Comparison of ENCODE assay signal across 8 cellular contexts in the genomic region with DNA sequence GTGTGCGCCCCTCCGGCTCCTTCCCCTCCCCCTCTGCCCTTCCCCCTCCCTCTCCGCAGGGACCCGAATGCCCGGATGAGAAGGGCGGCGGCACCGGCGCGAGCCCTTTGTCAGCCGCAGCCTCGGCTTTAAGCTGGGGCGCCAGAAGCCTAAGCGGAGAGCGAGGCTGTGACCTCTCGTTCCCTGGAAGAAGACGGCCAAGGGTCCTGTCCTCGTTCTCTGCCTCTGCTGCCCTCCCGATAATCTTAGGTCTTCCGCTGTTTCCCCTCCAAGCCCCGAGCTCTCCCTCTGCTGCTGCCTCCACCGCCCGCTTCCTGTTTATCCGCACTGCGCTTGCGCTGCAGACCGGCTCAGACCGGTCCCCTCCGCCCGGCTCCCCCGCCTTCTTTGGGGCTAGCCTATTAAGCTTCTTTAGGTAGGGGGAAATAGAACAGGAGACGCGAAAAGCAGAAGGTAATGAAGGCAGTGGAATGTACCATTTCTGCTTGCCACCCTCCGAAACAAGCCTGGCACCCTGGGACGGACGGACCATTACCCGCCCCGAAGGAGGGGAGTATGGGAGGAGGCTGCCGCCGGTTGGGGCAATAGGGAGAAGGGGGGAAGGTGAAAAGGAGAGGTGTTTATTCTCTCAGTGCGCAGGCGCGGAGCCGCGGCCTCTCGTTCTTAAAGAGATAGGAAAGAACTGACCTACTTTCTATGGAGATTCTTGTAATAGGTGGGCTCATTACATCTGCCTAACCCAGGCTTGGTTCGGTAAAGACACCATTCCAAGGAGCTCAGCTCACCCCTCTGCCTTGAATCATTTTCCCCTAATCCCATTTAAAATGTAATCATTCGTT. TPM values are rescaled to one million over a fixed set of nuclear protein-coding genes. Genes with fewer than 3 reads are reported as not detected.
A peak's percentile ranks its signal among the peaks of the same experiment; 100 is the strongest.
DNase-seq lines count a peak whose midpoint lies in the region; ATAC-seq, FAIRE-seq and TF ChIP-seq lines count a peak whose summit lies in the region.

Gene OGA, minus strand, starts transcription at position 326 of the 839 bp plus-strand sequence. CDS start 422 bp downstream, outside the sequence.

- CTCF ChIA-PET in IMR-90 (lab: Yijun Ruan, JAX) (interaction anchor here (0.7 to 1.0 kb wide), 2 partner anchors 13 to 126 kb away, joined by 3 read pairs; no protein-coding TSS in a partner anchor), endothelial cell of umbilical vein (lab: Charles Lee) (interaction anchor here (1.0 to 5.4 kb wide), 11 partner anchors 11 to 255 kb away, joined by 3 to 39 read pairs (median 4); partner anchors contain the start of gene ARMH3)

- TF ChIP-seq CTCF in IMR-90 (conservative IDR thresholded peaks at IDR 0.05; ENCODE audit: low read depth, low read length) (no peak), endothelial cell of umbilical vein (IDR thresholded peaks at IDR 0.05; ENCODE audit: extremely low read depth in 1 of 2, insufficient read depth in 1 of 2, low read depth in 1 of 2, low read length in 2 of 2) (no peak)

- H2AFZ ChIP-seq in IMR-90 (replicated peaks; ENCODE audit: low read length, poor library complexity) (peak within 1 kb of the TSS; percentile 92), endothelial cell of umbilical vein (ENCODE audit: low read depth, low read length) (peak within 1 kb of the TSS; percentile 93)

- H2BK15ac ChIP-seq in IMR-90 (ENCODE audit: low read depth, low read length): peak within 1 kb of the TSS; percentile 73

- peak within 1 kb of the TSS; percentile 99 for H3K14ac ChIP-seq in IMR-90 (replicated peaks; ENCODE audit: low read depth, low read length)

- no peaks in the 10 kb centered on the region for H3K9me3 ChIP-seq in IMR-90 (ENCODE audit: control insufficient read depth, insufficient read depth, low read length)
- H3K9me3 ChIP-seq in endothelial cell of umbilical vein (replicated peaks; ENCODE audit: control insufficient read depth, insufficient read depth, low read length): no peaks in the 10 kb centered on the region

- peak within 1 kb of the TSS; percentile 44 for H4K5ac ChIP-seq in IMR-90 (ENCODE audit: low read depth, low read length)

- H3K36me3 ChIP-seq in IMR-90 (ENCODE audit: control insufficient read depth, insufficient read depth, low read length): no peaks in the 10 kb centered on the region
- H3K36me3 ChIP-seq in endothelial cell of umbilical vein (ENCODE audit: control insufficient read depth in 2 of 2, extremely low read depth in 1 of 2, insufficient read depth in 2 of 2, low read length in 2 of 2): no peaks in the 10 kb centered on the region

- peak within 1 kb of the TSS; percentile 36; the same call in 1 of the 2 replicates for H2BK20ac ChIP-seq in IMR-90 (ENCODE audit: low read depth, low read length)

- peak within 1 kb of the TSS; percentile 62; the same call in 1 of the 2 replicates for H2BK120ac ChIP-seq in IMR-90 (ENCODE audit: low read depth, low read length)

- 0% methylated on average over 16 of the region's 48 CpGs; no CpG with 5 or more reads in 1 of the 2 experiments for WGBS in IMR-90 (ENCODE audit: extremely low coverage in 2 of 2, insufficient read length in 1 of 2), 2 experiments

- H4K20me1 ChIP-seq in IMR-90 (ENCODE audit: insufficient read depth, low read length) (peaks cover 48% of the 10 kb centered on the region), endothelial cell of umbilical vein (replicated peaks; ENCODE audit: control insufficient read depth, extremely low read depth, insufficient read depth, low read length) (peaks cover 19% of the 10 kb centered on the region)

- dilution Hi-C loops in IMR-90 (cut with HindIII; ENCODE audit: low sequenced_read_pairs, unreplicated experiment) (no loop called here), endothelial cell of umbilical vein (cut with MboI; ENCODE audit: extremely low pct_ligation_motif_present, low sequenced_read_pairs) (no loop called here)

- POLR2A ChIA-PET in IMR-90 (lab: Charles Lee; ENCODE audit: unreplicated experiment) (interaction anchor here (0.5 to 0.7 kb wide), 2 partner anchors 861 to 1635 kb away, joined by 3 to 7 read pairs; no protein-coding TSS in a partner anchor), endothelial cell of umbilical vein (lab: Charles Lee) (interaction anchor here (0.7 to 1.4 kb wide), 6 partner anchors 11 to 190 kb away, joined by 3 to 6 read pairs (median 4); no protein-coding TSS in a partner anchor)

- ATAC-seq in GM21528 (IDR thresholded peaks at IDR 0.05; ENCODE audit: low FRiP score, unreplicated experiment) (peak; percentile 84), IMR-90 (ENCODE audit: low read depth) (peak; percentile 92)

- H2AK9ac ChIP-seq in IMR-90 (replicated peaks; ENCODE audit: low read depth, low read length, poor library complexity): peak within 1 kb of the TSS; percentile 100

- FAIRE-seq in endothelial cell of umbilical vein (lab: Jason Lieb, UNC): peak; percentile 98

- intact Hi-C loops in IMR-90 (cut with micrococcal nuclease) (no loop called here), endothelial cell of umbilical vein (cut with micrococcal nuclease) (loop anchor here (1.0 to 5.0 kb wide), 4 partner anchors 12 to 314 kb away; partner anchors contain the start of genes ARMH3, NPM3 and PPRC1)

- TF ChIP-seq POLR2A in IMR-90 (IDR thresholded peaks at IDR 0.05; ENCODE audit: low read depth, low read length) (peak; percentile 93), endothelial cell of umbilical vein (IDR thresholded peaks at IDR 0.05; ENCODE audit: low read depth, low read length) (peak; percentile 87)

- H3K9me1 ChIP-seq in IMR-90 (ENCODE audit: insufficient read depth, low read length) (peaks cover 10% of the 10 kb centered on the region; the same call in 1 of the 2 replicates), endothelial cell of umbilical vein (replicated peaks; ENCODE audit: control insufficient read depth, extremely low read depth, insufficient read depth, low read length) (no peaks in the 10 kb centered on the region)

- peaks cover 49% of the 10 kb centered on the region for H3K79me2 ChIP-seq in endothelial cell of umbilical vein (ENCODE audit: control insufficient read depth, insufficient read depth, low read length)

- peak within 1 kb of the TSS; percentile 56 to 93 for H4K8ac ChIP-seq in IMR-90 (ENCODE audit: low read depth in 2 of 2, low read length in 2 of 2)

- in situ Hi-C loops in IMR-90 (cut with MboI; ENCODE audit: low sequenced_read_pairs): loop anchor here (25.0 kb wide), 1 partner anchor 881 kb away; no protein-coding TSS in a partner anchor

- BruUV-seq in IMR-90 (replicated peaks; lab: Mats Ljungman, UMichigan) (no TSS peak), endothelial cell of umbilical vein (replicated peaks; lab: Mats Ljungman, UMichigan) (no TSS peak)

- TF ChIP-seq RAD21 in IMR-90 (IDR thresholded peaks at IDR 0.05; ENCODE audit: low read length): no peak

- H3K56ac ChIP-seq in IMR-90 (ENCODE audit: extremely low read depth, insufficient read depth, low read length): peak within 1 kb of the TSS; percentile 89

- DNase-seq in DMS 273 (lab: John Stamatoyannopoulos, UW; ENCODE audit: unreplicated experiment): peak; percentile 99
- DNase-seq in IMR-90: peak; percentile 100
- peak; percentile 100 for DNase-seq in OCI-M1 (lab: John Stamatoyannopoulos, UW)
- DNase-seq in activated T-cell treated with anti-CD3 and anti-CD28 coated beads for 24 hours (ENCODE audit: low read depth): peak; percentile 96
- DNase-seq in endothelial cell of umbilical vein (ENCODE audit: low read depth, low spot score): peak; percentile 100
- DNase-seq in midbrain (lab: John Stamatoyannopoulos, UW): peak; percentile 97
- peak; percentile 92 to 96 for DNase-seq in stimulated activated CD8-positive, alpha-beta memory T cell treated with anti-CD3 and anti-CD28 coated beads, Interleukin-2, amount 100 ng/mL, for 1 hour (ENCODE audit: low read depth in 2 of 2)

- peak within 1 kb of the TSS; percentile 90 for H3K27ac ChIP-seq in IMR-90 (ENCODE audit: insufficient read depth, low read length)
- peak within 1 kb of the TSS; percentile 83 for H3K27ac ChIP-seq in endothelial cell of umbilical vein (ENCODE audit: insufficient read depth, low read depth, low read length)

- peak within 1 kb of the TSS; percentile 97 for H3K4ac ChIP-seq in IMR-90 (ENCODE audit: low read depth, low read length)

- peak within 1 kb of the TSS; percentile 83 for H2BK5ac ChIP-seq in IMR-90 (ENCODE audit: low read depth, low read length, poor library complexity, severe bottlenecking)

- H3K18ac ChIP-seq in IMR-90 (ENCODE audit: low read depth, low read length): peak within 1 kb of the TSS; percentile 53

- H3K4me3 ChIP-seq in IMR-90 (ENCODE audit: insufficient read depth, low read depth, low read length) (peak within 1 kb of the TSS; percentile 70), endothelial cell of umbilical vein (replicated peaks in 1 of 3; ENCODE audit: insufficient read depth in 1 of 3, low read depth in 1 of 3, low read length in 3 of 3) (peak within 1 kb of the TSS; percentile 82 to 99 (median 90))

- H3K79me1 ChIP-seq in IMR-90 (ENCODE audit: low read depth in 1 of 2, low read length in 2 of 2): peaks cover 0 to 16% of the 10 kb centered on the region in 2 experiments; a peak in 3 of 4 replicates

- H4K91ac ChIP-seq in IMR-90 (ENCODE audit: insufficient read depth, low read depth, low read length): peak within 1 kb of the TSS; percentile 97

- no peaks in the 10 kb centered on the region for H3K27me3 ChIP-seq in IMR-90 (ENCODE audit: control insufficient read depth, insufficient read depth, low read length)
- no peaks in the 10 kb centered on the region for H3K27me3 ChIP-seq in endothelial cell of umbilical vein (ENCODE audit: control insufficient read depth in 2 of 2, insufficient read depth in 2 of 2, low read length in 2 of 2)

- peak within 1 kb of the TSS; percentile 96 for H2AK5ac ChIP-seq in IMR-90 (ENCODE audit: low read depth, low read length)

- H3K23ac ChIP-seq in IMR-90 (ENCODE audit: low read depth, low read length): peak within 1 kb of the TSS; percentile 98

- H3K4me1 ChIP-seq in IMR-90 (ENCODE audit: control insufficient read depth, insufficient read depth, low read length) (peaks cover 6% of the 10 kb centered on the region), endothelial cell of umbilical vein (ENCODE audit: control insufficient read depth, extremely low read depth, insufficient read depth, low read length) (peaks cover 19% of the 10 kb centered on the region)

- H3K9ac ChIP-seq in IMR-90 (ENCODE audit: low read depth, low read length) (peak within 1 kb of the TSS; percentile 95), endothelial cell of umbilical vein (replicated peaks; ENCODE audit: extremely low read depth, insufficient read depth, low read length) (peak within 1 kb of the TSS; percentile 91)

- H3K4me2 ChIP-seq in IMR-90 (ENCODE audit: low read depth, low read length): peak within 1 kb of the TSS; percentile 90
- peak within 1 kb of the TSS; percentile 92 for H3K4me2 ChIP-seq in endothelial cell of umbilical vein (ENCODE audit: insufficient read depth, low read length)

RNA-seq across cellular contexts. Expression of gene OGA, which starts in this region (rescaled TPM):
- total RNA-seq in IMR-90 (2012; rRNA removed): 62.9 and 89.7 TPM in 2 replicates
- polyA plus RNA-seq in IMR-90 (2012; rRNA removed): 32.6 and 42.5 TPM in 2 replicates
- 4.0 and 5.0 TPM in 2 replicates for polyA plus RNA-seq in IMR-90 (2012; cell fraction: cytosol; rRNA removed)
- 14.8 and 154 TPM in 2 replicates for polyA plus RNA-seq in IMR-90 (2012; cell fraction: nucleus; rRNA removed; ENCODE audit: low replicate concordance)
- 113 and 118 TPM in 2 replicates for total RNA-seq in endothelial cell of umbilical vein
- 21.6 and 30.8 TPM in 2 replicates for polyA plus RNA-seq in endothelial cell of umbilical vein
- polyA plus RNA-seq in endothelial cell of umbilical vein (2011; cell fraction: cytosol; rRNA removed): 22.9 and 25.5 TPM in 2 replicates
- polyA plus RNA-seq in endothelial cell of umbilical vein (2011; cell fraction: nucleus; rRNA removed): 212 and 252 TPM in 2 replicates
- 82.7 and 99.0 TPM in 2 replicates for polyA plus RNA-seq in endothelial cell of umbilical vein (2012)
- polyA minus RNA-seq in endothelial cell of umbilical vein: 84.4 and 102 TPM in 2 replicates
- polyA minus RNA-seq in endothelial cell of umbilical vein (2011; cell fraction: cytosol; rRNA and poly(A)+ RNA removed): 23.2 TPM
- polyA minus RNA-seq in endothelial cell of umbilical vein (2011; cell fraction: nucleus; rRNA and poly(A)+ RNA removed): 122 and 181 TPM in 2 replicates

Comparison
In these comparisons a context has a peak if more than half of its experiments do, and no peak if none do; other contexts are left out.
1. Peak in every context shown above with its lines: DNase-seq, ATAC-seq, H3K4me3 ChIP-seq and H3K27ac ChIP-seq.